Comparison of ENCODE assay signal across 33 cellular contexts in the genomic region with DNA sequence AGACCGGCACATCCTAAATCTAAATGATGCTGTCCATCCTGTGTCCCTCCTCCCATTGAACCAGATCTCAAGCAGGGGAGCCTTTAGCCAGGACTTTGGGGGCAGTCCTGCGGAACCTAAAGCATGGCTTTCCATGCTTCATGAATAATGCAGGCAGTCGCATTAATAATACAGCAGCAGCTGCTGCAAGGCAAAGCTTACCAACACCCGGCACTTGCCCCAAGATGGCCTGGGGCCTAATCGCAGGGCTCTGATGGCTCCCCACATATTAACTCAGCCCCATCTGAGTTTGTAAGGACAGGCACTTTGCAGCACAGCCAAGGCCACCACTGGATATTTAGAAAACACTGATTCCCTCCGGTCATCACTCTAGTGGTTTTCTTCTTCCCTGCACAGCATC.
"Had no signal": no experiment of that assay in that cellular context is flagged by ENCODE, and none has a peak within 500 bp of the region (broad histone marks: within the 10 kb centered on the region; RNA-seq: fewer than 3 reads in every experiment).

No MANE protein-coding gene starts in this region.

- DNase-seq: activated CD4-positive, alpha-beta memory T cell treated with anti-CD3 and anti-CD28 coated beads for 36 hours; activated CD4-positive, alpha-beta T cell treated with anti-CD3 and anti-CD28 coated beads for 36 hours; activated CD4-positive, alpha-beta T cell treated with anti-CD3 and anti-CD28 coated beads, Interleukin-2, amount 10 ng/mL, durations not matched to agents 24 days and 14 days; activated CD4-positive, CD25-positive, alpha-beta regulatory T cell; activated CD4-positive, CD25-positive, alpha-beta regulatory T cell treated with anti-CD3 and anti-CD28 coated beads, Interleukin-2, amount 50 U/mL, for 72 hours; activated CD8-positive, alpha-beta memory T cell treated with anti-CD3 and anti-CD28 coated beads, Interleukin-2, amount 10 ng/mL, durations not matched to agents 7 days and 5 days; activated CD8-positive, alpha-beta memory T cell treated with anti-CD3 and anti-CD28 coated beads, Interleukin-2, amount 50 U/mL, for 4 hours; activated CD8-positive, alpha-beta T cell treated with anti-CD3 and anti-CD28 coated beads, Interleukin-2, amount 10 ng/mL, durations not matched to agents 7 days and 5 days; activated effector memory CD4-positive, alpha-beta T cell treated with anti-CD3 and anti-CD28 coated beads, Interleukin-2, amount 50 U/mL, for 16 hours; activated naive CD4-positive, alpha-beta T cell treated with anti-CD3 and anti-CD28 coated beads for 36 hours; activated naive CD8-positive, alpha-beta T cell treated with anti-CD3 and anti-CD28 coated beads for 36 hours; activated naive CD8-positive, alpha-beta T cell treated with anti-CD3 and anti-CD28 coated beads, Interleukin-2, amount 50 U/mL, for 24 hours; activated T-cell treated with anti-CD3 and anti-CD28 coated beads, Interleukin-2, amount 50 U/mL, for 1 hour; activated T-cell treated with anti-CD3 and anti-CD28 coated beads, Interleukin-2, amount 50 U/mL, for 48 hours; adrenal gland; amygdala; aorta; body of pancreas; central memory CD4-positive, alpha-beta T cell; cerebellar nuclear complex; colonic mucosa; effector CD8-positive, alpha-beta T cell; erythroblast; foreskin keratinocyte; gastrocnemius medialis; head of caudate nucleus; T-helper 1 cell; T-helper 17 cell; T1000 had no signal

- H3K27me3 Mint-ChIP-seq: activated CD4-positive, alpha-beta memory T cell treated with anti-CD3 and anti-CD28 coated beads for 36 hours; activated CD4-positive, alpha-beta T cell treated with anti-CD3 and anti-CD28 coated beads, Interleukin-2, amount 10 ng/mL, durations not matched to agents 24 days and 14 days; activated CD8-positive, alpha-beta memory T cell treated with anti-CD3 and anti-CD28 coated beads, Interleukin-2, amount 10 ng/mL, durations not matched to agents 7 days and 5 days; activated naive CD8-positive, alpha-beta T cell treated with anti-CD3 and anti-CD28 coated beads for 36 hours had no signal

- H3K36me3 Mint-ChIP-seq: activated CD4-positive, alpha-beta memory T cell treated with anti-CD3 and anti-CD28 coated beads for 36 hours; activated CD8-positive, alpha-beta memory T cell treated with anti-CD3 and anti-CD28 coated beads, Interleukin-2, amount 10 ng/mL, durations not matched to agents 7 days and 5 days; activated naive CD4-positive, alpha-beta T cell treated with anti-CD3 and anti-CD28 coated beads, Interleukin-2, amount 50 U/mL, for 24 hours; activated naive CD8-positive, alpha-beta T cell treated with anti-CD3 and anti-CD28 coated beads for 36 hours had no signal

- H3K4me1 Mint-ChIP-seq: activated CD4-positive, alpha-beta T cell treated with anti-CD3 and anti-CD28 coated beads for 36 hours; activated CD4-positive, alpha-beta T cell treated with anti-CD3 and anti-CD28 coated beads, Interleukin-2, amount 10 ng/mL, durations not matched to agents 24 days and 14 days; activated CD8-positive, alpha-beta memory T cell treated with anti-CD3 and anti-CD28 coated beads, Interleukin-2, amount 10 ng/mL, durations not matched to agents 7 days and 5 days; activated naive CD4-positive, alpha-beta T cell treated with anti-CD3 and anti-CD28 coated beads, Interleukin-2, amount 50 U/mL, for 24 hours; activated naive CD8-positive, alpha-beta T cell treated with anti-CD3 and anti-CD28 coated beads for 36 hours; activated naive CD8-positive, alpha-beta T cell treated with anti-CD3 and anti-CD28 coated beads, Interleukin-2, amount 50 U/mL, for 24 hours; T-helper 17 cell had no signal

- H3K27ac Mint-ChIP-seq: activated CD4-positive, alpha-beta memory T cell treated with anti-CD3 and anti-CD28 coated beads for 36 hours; activated CD4-positive, alpha-beta T cell treated with anti-CD3 and anti-CD28 coated beads for 36 hours; activated CD4-positive, alpha-beta T cell treated with anti-CD3 and anti-CD28 coated beads, Interleukin-2, amount 10 ng/mL, durations not matched to agents 24 days and 14 days; activated CD8-positive, alpha-beta memory T cell treated with anti-CD3 and anti-CD28 coated beads, Interleukin-2, amount 10 ng/mL, durations not matched to agents 7 days and 5 days; activated CD8-positive, alpha-beta T cell treated with anti-CD3 and anti-CD28 coated beads, Interleukin-2, amount 10 ng/mL, durations not matched to agents 7 days and 5 days; activated naive CD4-positive, alpha-beta T cell treated with anti-CD3 and anti-CD28 coated beads for 36 hours; activated naive CD4-positive, alpha-beta T cell treated with anti-CD3 and anti-CD28 coated beads, Interleukin-2, amount 50 U/mL, for 24 hours; activated naive CD8-positive, alpha-beta T cell treated with anti-CD3 and anti-CD28 coated beads for 36 hours; activated naive CD8-positive, alpha-beta T cell treated with anti-CD3 and anti-CD28 coated beads, Interleukin-2, amount 50 U/mL, for 24 hours; activated T-helper 1 cell treated with anti-CD3 and anti-CD28 coated beads, Interleukin-12 subunit alpha, Interleukin-12 subunit beta, Interleukin-2, Interleukin-4 antibody, amounts not matched to agents 30 ng/mL and 10 ng/mL and 1 ng/mL, durations not matched to agents 14 hours and 24 hours and 36 hours; activated T-helper 2 cell treated with anti-CD3 and anti-CD28 coated beads, Interferon-gamma antibody, Interleukin-2, Interleukin-4, amounts not matched to agents 10 μg/mL and 5 μg/mL and 100 μg/mL, durations not matched to agents 14 hours and 24 hours and 36 hours; T-helper 17 cell; T-helper 2 cell treated with Interferon-gamma antibody and Interleukin-4, amounts not matched to agents 5 μg/mL and 100 μg/mL, for 36 hours had no signal

- H3K9me3 Mint-ChIP-seq: activated CD4-positive, alpha-beta memory T cell treated with anti-CD3 and anti-CD28 coated beads for 36 hours; activated naive CD4-positive, alpha-beta T cell treated with anti-CD3 and anti-CD28 coated beads for 36 hours; activated naive CD8-positive, alpha-beta T cell treated with anti-CD3 and anti-CD28 coated beads for 36 hours; activated naive CD8-positive, alpha-beta T cell treated with anti-CD3 and anti-CD28 coated beads, Interleukin-2, amount 50 U/mL, for 24 hours; activated T-helper 1 cell treated with anti-CD3 and anti-CD28 coated beads, Interleukin-12 subunit alpha, Interleukin-12 subunit beta, Interleukin-2, Interleukin-4 antibody, amounts not matched to agents 30 ng/mL and 10 ng/mL and 1 ng/mL, durations not matched to agents 14 hours and 24 hours and 36 hours; activated T-helper 2 cell treated with anti-CD3 and anti-CD28 coated beads, Interferon-gamma antibody, Interleukin-2, Interleukin-4, amounts not matched to agents 10 μg/mL and 5 μg/mL and 100 μg/mL, durations not matched to agents 14 hours and 24 hours and 36 hours; T-helper 2 cell treated with Interferon-gamma antibody and Interleukin-4, amounts not matched to agents 5 μg/mL and 100 μg/mL, for 36 hours had no signal

- H3K4me3 Mint-ChIP-seq: activated CD4-positive, alpha-beta memory T cell treated with anti-CD3 and anti-CD28 coated beads for 36 hours; activated CD4-positive, alpha-beta T cell treated with anti-CD3 and anti-CD28 coated beads for 36 hours; activated CD4-positive, alpha-beta T cell treated with anti-CD3 and anti-CD28 coated beads, Interleukin-2, amount 10 ng/mL, durations not matched to agents 24 days and 14 days; activated CD8-positive, alpha-beta memory T cell treated with anti-CD3 and anti-CD28 coated beads, Interleukin-2, amount 10 ng/mL, durations not matched to agents 7 days and 5 days; activated CD8-positive, alpha-beta T cell treated with anti-CD3 and anti-CD28 coated beads, Interleukin-2, amount 10 ng/mL, durations not matched to agents 7 days and 5 days; activated naive CD4-positive, alpha-beta T cell treated with anti-CD3 and anti-CD28 coated beads for 36 hours; activated naive CD4-positive, alpha-beta T cell treated with anti-CD3 and anti-CD28 coated beads, Interleukin-2, amount 50 U/mL, for 24 hours; activated naive CD8-positive, alpha-beta T cell treated with anti-CD3 and anti-CD28 coated beads for 36 hours; activated naive CD8-positive, alpha-beta T cell treated with anti-CD3 and anti-CD28 coated beads, Interleukin-2, amount 50 U/mL, for 24 hours; activated T-helper 1 cell treated with anti-CD3 and anti-CD28 coated beads, Interleukin-12 subunit alpha, Interleukin-12 subunit beta, Interleukin-2, Interleukin-4 antibody, amounts not matched to agents 30 ng/mL and 10 ng/mL and 1 ng/mL, durations not matched to agents 14 hours and 24 hours and 36 hours; T-helper 17 cell; T-helper 2 cell treated with Interferon-gamma antibody and Interleukin-4, amounts not matched to agents 5 μg/mL and 100 μg/mL, for 36 hours had no signal
